ENCODE assay signal across 1 cellular context in genomic region chr19:12769689-12770088, GRCh38.
TF ChIP-seq lines count a peak whose summit lies in the region.

No MANE protein-coding gene starts in this region.

TF ChIP-seq in SK-N-SH, 30 proteins besides CTCF, POLR2A, EP300 and RAD21 (continued from another document):
- TF ChIP-seq FOXJ3 (CRISPR knock-in tag; IDR thresholded peaks at IDR 0.05): no peak
- no peak for TF ChIP-seq RXRA (IDR thresholded peaks at IDR 0.05; ENCODE audit: borderline replicate concordance, low read depth)
- TF ChIP-seq, protein P1, sequence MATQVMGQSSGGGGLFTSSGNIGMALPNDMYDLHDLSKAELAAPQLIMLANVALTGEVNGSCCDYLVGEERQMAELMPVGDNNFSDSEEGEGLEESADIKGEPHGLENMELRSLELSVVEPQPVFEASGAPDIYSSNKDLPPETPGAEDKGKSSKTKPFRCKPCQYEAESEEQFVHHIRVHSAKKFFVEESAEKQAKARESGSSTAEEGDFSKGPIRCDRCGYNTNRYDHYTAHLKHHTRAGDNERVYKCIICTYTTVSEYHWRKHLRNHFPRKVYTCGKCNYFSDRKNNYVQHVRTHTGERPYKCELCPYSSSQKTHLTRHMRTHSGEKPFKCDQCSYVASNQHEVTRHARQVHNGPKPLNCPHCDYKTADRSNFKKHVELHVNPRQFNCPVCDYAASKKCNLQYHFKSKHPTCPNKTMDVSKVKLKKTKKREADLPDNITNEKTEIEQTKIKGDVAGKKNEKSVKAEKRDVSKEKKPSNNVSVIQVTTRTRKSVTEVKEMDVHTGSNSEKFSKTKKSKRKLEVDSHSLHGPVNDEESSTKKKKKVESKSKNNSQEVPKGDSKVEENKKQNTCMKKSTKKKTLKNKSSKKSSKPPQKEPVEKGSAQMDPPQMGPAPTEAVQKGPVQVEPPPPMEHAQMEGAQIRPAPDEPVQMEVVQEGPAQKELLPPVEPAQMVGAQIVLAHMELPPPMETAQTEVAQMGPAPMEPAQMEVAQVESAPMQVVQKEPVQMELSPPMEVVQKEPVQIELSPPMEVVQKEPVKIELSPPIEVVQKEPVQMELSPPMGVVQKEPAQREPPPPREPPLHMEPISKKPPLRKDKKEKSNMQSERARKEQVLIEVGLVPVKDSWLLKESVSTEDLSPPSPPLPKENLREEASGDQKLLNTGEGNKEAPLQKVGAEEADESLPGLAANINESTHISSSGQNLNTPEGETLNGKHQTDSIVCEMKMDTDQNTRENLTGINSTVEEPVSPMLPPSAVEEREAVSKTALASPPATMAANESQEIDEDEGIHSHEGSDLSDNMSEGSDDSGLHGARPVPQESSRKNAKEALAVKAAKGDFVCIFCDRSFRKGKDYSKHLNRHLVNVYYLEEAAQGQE (IDR thresholded peaks at IDR 0.05; ENCODE audit: low read depth, low read length): no peak
- no peak for TF ChIP-seq POLR2AphosphoS5 (IDR thresholded peaks at IDR 0.05; ENCODE audit: low read depth, low read length)
- TF ChIP-seq ELF1 (IDR thresholded peaks at IDR 0.05): no peak
- no peak for TF ChIP-seq TCF12 (IDR thresholded peaks at IDR 0.05)
- no peak for TF ChIP-seq TEAD4 (IDR thresholded peaks at IDR 0.05; ENCODE audit: borderline replicate concordance, insufficient read depth)
- no peak for TF ChIP-seq GATA2 (CRISPR knock-in tag; IDR thresholded peaks at IDR 0.05)
